In the genomic region with DNA sequence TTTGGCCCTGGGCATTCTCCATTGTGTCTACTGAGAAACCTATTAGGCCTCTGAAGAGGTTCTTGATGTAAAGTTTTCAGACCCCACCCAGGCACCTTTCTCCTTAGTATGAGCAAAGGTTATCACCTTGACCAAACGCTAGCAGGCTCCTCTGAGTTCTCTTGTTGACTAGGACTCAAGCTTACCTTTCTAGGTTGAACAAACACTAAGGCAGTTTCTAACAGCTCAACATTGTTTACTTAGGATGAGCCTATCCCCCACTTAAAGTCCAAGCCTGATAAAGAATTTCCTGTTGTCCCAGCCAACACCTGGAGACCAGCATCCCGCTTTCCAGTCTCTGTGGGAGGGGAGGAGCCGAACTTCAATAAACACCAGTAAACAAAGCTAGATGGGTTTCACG, we compare ENCODE assay signal across 1 cellular context.
TF ChIP-seq lines count a peak whose summit lies in the region.

No MANE protein-coding gene starts in this region.

TF ChIP-seq in HepG2, 621 proteins besides CTCF, POLR2A, EP300 and RAD21 (continued from another document and continues in another):
- TF ChIP-seq, protein P1, sequence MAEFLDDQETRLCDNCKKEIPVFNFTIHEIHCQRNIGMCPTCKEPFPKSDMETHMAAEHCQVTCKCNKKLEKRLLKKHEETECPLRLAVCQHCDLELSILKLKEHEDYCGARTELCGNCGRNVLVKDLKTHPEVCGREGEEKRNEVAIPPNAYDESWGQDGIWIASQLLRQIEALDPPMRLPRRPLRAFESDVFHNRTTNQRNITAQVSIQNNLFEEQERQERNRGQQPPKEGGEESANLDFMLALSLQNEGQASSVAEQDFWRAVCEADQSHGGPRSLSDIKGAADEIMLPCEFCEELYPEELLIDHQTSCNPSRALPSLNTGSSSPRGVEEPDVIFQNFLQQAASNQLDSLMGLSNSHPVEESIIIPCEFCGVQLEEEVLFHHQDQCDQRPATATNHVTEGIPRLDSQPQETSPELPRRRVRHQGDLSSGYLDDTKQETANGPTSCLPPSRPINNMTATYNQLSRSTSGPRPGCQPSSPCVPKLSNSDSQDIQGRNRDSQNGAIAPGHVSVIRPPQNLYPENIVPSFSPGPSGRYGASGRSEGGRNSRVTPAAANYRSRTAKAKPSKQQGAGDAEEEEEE (CRISPR knock-in tag; IDR thresholded peaks at IDR 0.05; ENCODE audit: borderline replicate concordance): no peak
- TF ChIP-seq, protein P2, sequence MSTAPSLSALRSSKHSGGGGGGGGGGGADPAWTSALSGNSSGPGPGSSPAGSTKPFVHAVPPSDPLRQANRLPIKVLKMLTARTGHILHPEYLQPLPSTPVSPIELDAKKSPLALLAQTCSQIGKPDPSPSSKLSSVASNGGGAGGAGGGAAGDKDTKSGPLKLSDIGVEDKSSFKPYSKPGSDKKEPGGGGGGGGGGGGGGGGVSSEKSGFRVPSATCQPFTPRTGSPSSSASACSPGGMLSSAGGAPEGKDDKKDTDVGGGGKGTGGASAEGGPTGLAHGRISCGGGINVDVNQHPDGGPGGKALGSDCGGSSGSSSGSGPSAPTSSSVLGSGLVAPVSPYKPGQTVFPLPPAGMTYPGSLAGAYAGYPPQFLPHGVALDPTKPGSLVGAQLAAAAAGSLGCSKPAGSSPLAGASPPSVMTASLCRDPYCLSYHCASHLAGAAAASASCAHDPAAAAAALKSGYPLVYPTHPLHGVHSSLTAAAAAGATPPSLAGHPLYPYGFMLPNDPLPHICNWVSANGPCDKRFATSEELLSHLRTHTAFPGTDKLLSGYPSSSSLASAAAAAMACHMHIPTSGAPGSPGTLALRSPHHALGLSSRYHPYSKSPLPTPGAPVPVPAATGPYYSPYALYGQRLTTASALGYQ (CRISPR knock-in tag; IDR thresholded peaks at IDR 0.05): peak; percentile 64; the same call in 1 of the 2 replicates
- TF ChIP-seq FOXA1 (IDR thresholded peaks at IDR 0.05): peak; percentile 32; the same call in 1 of the 2 replicates
- TF ChIP-seq FOXA1 (CRISPR knock-in tag; IDR thresholded peaks at IDR 0.05): peak; percentile 42; the same call in 1 of the 2 replicates
- no peak for TF ChIP-seq ZKSCAN8 (CRISPR knock-in tag; IDR thresholded peaks at IDR 0.05; ENCODE audit: borderline replicate concordance)
- TF ChIP-seq, protein P3, sequence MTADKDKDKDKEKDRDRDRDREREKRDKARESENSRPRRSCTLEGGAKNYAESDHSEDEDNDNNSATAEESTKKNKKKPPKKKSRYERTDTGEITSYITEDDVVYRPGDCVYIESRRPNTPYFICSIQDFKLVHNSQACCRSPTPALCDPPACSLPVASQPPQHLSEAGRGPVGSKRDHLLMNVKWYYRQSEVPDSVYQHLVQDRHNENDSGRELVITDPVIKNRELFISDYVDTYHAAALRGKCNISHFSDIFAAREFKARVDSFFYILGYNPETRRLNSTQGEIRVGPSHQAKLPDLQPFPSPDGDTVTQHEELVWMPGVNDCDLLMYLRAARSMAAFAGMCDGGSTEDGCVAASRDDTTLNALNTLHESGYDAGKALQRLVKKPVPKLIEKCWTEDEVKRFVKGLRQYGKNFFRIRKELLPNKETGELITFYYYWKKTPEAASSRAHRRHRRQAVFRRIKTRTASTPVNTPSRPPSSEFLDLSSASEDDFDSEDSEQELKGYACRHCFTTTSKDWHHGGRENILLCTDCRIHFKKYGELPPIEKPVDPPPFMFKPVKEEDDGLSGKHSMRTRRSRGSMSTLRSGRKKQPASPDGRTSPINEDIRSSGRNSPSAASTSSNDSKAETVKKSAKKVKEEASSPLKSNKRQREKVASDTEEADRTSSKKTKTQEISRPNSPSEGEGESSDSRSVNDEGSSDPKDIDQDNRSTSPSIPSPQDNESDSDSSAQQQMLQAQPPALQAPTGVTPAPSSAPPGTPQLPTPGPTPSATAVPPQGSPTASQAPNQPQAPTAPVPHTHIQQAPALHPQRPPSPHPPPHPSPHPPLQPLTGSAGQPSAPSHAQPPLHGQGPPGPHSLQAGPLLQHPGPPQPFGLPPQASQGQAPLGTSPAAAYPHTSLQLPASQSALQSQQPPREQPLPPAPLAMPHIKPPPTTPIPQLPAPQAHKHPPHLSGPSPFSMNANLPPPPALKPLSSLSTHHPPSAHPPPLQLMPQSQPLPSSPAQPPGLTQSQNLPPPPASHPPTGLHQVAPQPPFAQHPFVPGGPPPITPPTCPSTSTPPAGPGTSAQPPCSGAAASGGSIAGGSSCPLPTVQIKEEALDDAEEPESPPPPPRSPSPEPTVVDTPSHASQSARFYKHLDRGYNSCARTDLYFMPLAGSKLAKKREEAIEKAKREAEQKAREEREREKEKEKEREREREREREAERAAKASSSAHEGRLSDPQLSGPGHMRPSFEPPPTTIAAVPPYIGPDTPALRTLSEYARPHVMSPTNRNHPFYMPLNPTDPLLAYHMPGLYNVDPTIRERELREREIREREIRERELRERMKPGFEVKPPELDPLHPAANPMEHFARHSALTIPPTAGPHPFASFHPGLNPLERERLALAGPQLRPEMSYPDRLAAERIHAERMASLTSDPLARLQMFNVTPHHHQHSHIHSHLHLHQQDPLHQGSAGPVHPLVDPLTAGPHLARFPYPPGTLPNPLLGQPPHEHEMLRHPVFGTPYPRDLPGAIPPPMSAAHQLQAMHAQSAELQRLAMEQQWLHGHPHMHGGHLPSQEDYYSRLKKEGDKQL (CRISPR knock-in tag; IDR thresholded peaks at IDR 0.05; ENCODE audit: low read depth): 0 out of 2 replicates have a peak, but pooled peaks have one; percentile 21
- TF ChIP-seq, protein P4, sequence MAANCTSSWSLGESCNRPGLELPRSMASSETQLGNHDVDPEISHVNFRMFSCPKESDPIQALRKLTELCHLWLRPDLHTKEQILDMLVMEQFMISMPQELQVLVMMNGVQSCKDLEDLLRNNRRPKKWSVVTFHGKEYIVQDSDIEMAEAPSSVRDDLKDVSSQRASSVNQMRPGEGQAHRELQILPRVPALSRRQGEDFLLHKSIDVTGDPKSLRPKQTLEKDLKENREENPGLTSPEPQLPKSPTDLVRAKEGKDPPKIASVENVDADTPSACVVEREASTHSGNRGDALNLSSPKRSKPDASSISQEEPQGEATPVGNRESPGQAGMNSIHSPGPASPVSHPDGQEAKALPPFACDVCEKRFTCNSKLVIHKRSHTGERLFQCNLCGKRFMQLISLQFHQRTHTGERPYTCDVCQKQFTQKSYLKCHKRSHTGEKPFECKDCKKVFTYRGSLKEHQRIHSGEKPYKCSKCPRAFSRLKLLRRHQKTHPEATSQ (CRISPR knock-in tag; IDR thresholded peaks at IDR 0.05; ENCODE audit: borderline replicate concordance): no peak
- TF ChIP-seq, protein P5, sequence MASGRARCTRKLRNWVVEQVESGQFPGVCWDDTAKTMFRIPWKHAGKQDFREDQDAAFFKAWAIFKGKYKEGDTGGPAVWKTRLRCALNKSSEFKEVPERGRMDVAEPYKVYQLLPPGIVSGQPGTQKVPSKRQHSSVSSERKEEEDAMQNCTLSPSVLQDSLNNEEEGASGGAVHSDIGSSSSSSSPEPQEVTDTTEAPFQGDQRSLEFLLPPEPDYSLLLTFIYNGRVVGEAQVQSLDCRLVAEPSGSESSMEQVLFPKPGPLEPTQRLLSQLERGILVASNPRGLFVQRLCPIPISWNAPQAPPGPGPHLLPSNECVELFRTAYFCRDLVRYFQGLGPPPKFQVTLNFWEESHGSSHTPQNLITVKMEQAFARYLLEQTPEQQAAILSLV (CRISPR knock-in tag; IDR thresholded peaks at IDR 0.05; ENCODE audit: borderline replicate concordance): no peak
- peak; percentile 36 for TF ChIP-seq HNF4A (CRISPR knock-in tag; IDR thresholded peaks at IDR 0.05)
- TF ChIP-seq, protein P6, sequence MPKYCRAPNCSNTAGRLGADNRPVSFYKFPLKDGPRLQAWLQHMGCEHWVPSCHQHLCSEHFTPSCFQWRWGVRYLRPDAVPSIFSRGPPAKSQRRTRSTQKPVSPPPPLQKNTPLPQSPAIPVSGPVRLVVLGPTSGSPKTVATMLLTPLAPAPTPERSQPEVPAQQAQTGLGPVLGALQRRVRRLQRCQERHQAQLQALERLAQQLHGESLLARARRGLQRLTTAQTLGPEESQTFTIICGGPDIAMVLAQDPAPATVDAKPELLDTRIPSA (CRISPR knock-in tag; IDR thresholded peaks at IDR 0.05; ENCODE audit: borderline replicate concordance): no peak
- no peak for TF ChIP-seq SOX13 (IDR thresholded peaks at IDR 0.05)
- TF ChIP-seq SOX13 (CRISPR knock-in tag; conservative IDR thresholded peaks at IDR 0.05 in 1 of 2, IDR thresholded peaks at IDR 0.05 in 1 of 2): peak in 1 of 2 experiments; percentile 56; a peak in 1 of 4 replicates
- no peak for TF ChIP-seq ZNF614 (CRISPR knock-in tag; IDR thresholded peaks at IDR 0.05; ENCODE audit: borderline replicate concordance)
- TF ChIP-seq, protein P7, sequence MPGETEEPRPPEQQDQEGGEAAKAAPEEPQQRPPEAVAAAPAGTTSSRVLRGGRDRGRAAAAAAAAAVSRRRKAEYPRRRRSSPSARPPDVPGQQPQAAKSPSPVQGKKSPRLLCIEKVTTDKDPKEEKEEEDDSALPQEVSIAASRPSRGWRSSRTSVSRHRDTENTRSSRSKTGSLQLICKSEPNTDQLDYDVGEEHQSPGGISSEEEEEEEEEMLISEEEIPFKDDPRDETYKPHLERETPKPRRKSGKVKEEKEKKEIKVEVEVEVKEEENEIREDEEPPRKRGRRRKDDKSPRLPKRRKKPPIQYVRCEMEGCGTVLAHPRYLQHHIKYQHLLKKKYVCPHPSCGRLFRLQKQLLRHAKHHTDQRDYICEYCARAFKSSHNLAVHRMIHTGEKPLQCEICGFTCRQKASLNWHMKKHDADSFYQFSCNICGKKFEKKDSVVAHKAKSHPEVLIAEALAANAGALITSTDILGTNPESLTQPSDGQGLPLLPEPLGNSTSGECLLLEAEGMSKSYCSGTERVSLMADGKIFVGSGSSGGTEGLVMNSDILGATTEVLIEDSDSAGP (CRISPR knock-in tag; IDR thresholded peaks at IDR 0.05; ENCODE audit: borderline replicate concordance): no peak
- no peak for TF ChIP-seq ZNF274 (CRISPR knock-in tag; IDR thresholded peaks at IDR 0.05)
- TF ChIP-seq ZFP36 (IDR thresholded peaks at IDR 0.05; ENCODE audit: borderline replicate concordance, low read depth, low read length, partially characterized antibody): no peak
- no peak for TF ChIP-seq PCBP2 (optimal IDR thresholded peaks at IDR 0.05; ENCODE audit: low read depth, low read length, poor library complexity, severe bottlenecking)
- TF ChIP-seq FIP1L1 (IDR thresholded peaks at IDR 0.05; ENCODE audit: borderline replicate concordance, insufficient read depth, low read depth, low read length): no peak
- TF ChIP-seq ZNF333 (CRISPR knock-in tag; IDR thresholded peaks at IDR 0.05; ENCODE audit: borderline replicate concordance): no peak
- peak; percentile 21; the same call in 1 of the 2 replicates for TF ChIP-seq TBX2 (CRISPR knock-in tag; IDR thresholded peaks at IDR 0.05; ENCODE audit: borderline replicate concordance)
- TF ChIP-seq ZNF264 (CRISPR knock-in tag; IDR thresholded peaks at IDR 0.05): no peak
- no peak for TF ChIP-seq SRSF1 (optimal IDR thresholded peaks at IDR 0.05; ENCODE audit: low read depth, low read length)
- TF ChIP-seq ZNF547 (CRISPR knock-in tag; IDR thresholded peaks at IDR 0.05): no peak
- TF ChIP-seq SCMH1 (CRISPR knock-in tag; IDR thresholded peaks at IDR 0.05; ENCODE audit: borderline replicate concordance): no peak
- no peak for TF ChIP-seq SUZ12 (IDR thresholded peaks at IDR 0.05; ENCODE audit: low read depth, low read length)
- no peak; the same call in 1 of the 2 replicates for TF ChIP-seq CREM (IDR thresholded peaks at IDR 0.05)
- TF ChIP-seq CREM (CRISPR knock-in tag; IDR thresholded peaks at IDR 0.05): no peak
- no peak for TF ChIP-seq ZNF841 (CRISPR knock-in tag; IDR thresholded peaks at IDR 0.05; ENCODE audit: borderline replicate concordance)
- TF ChIP-seq DNMT1 (CRISPR knock-in tag; IDR thresholded peaks at IDR 0.05): no peak
- TF ChIP-seq ZNF615 (CRISPR knock-in tag; IDR thresholded peaks at IDR 0.05; ENCODE audit: borderline replicate concordance): no peak
- TF ChIP-seq ZNF143 (CRISPR knock-in tag; IDR thresholded peaks at IDR 0.05): no peak
- TF ChIP-seq, protein P8, sequence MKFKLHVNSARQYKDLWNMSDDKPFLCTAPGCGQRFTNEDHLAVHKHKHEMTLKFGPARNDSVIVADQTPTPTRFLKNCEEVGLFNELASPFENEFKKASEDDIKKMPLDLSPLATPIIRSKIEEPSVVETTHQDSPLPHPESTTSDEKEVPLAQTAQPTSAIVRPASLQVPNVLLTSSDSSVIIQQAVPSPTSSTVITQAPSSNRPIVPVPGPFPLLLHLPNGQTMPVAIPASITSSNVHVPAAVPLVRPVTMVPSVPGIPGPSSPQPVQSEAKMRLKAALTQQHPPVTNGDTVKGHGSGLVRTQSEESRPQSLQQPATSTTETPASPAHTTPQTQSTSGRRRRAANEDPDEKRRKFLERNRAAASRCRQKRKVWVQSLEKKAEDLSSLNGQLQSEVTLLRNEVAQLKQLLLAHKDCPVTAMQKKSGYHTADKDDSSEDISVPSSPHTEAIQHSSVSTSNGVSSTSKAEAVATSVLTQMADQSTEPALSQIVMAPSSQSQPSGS (CRISPR knock-in tag; IDR thresholded peaks at IDR 0.05): no peak
- TF ChIP-seq, protein P9, sequence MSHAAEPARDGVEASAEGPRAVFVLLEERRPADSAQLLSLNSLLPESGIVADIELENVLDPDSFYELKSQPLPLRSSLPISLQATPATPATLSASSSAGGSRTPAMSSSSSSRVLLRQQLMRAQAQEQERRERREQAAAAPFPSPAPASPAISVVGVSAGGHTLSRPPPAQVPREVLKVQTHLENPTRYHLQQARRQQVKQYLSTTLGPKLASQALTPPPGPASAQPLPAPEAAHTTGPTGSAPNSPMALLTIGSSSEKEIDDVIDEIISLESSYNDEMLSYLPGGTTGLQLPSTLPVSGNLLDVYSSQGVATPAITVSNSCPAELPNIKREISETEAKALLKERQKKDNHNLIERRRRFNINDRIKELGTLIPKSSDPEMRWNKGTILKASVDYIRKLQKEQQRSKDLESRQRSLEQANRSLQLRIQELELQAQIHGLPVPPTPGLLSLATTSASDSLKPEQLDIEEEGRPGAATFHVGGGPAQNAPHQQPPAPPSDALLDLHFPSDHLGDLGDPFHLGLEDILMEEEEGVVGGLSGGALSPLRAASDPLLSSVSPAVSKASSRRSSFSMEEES (CRISPR knock-in tag; IDR thresholded peaks at IDR 0.05): no peak
- TF ChIP-seq FOXO1 (CRISPR knock-in tag; IDR thresholded peaks at IDR 0.05): peak; percentile 64; the same call in 1 of the 2 replicates
- peak; percentile 54; the same call in 1 of the 2 replicates for TF ChIP-seq HMG20A (CRISPR knock-in tag; IDR thresholded peaks at IDR 0.05; ENCODE audit: borderline replicate concordance)
- TF ChIP-seq ZNF12 (CRISPR knock-in tag; IDR thresholded peaks at IDR 0.05): 0 out of 2 replicates have a peak, but pooled peaks have one; percentile 13
- TF ChIP-seq MED1 (CRISPR knock-in tag; IDR thresholded peaks at IDR 0.05): peak; percentile 26; the same call in 1 of the 2 replicates
